ENCODE assay signal across 8 cellular contexts in genomic region chrX:150587585-150588503, GRCh38. TPM values are rescaled to one million over a fixed set of nuclear protein-coding genes. Genes with fewer than 3 reads are reported as not detected.
DNase-seq lines count a peak whose midpoint lies in the region; ATAC-seq and TF ChIP-seq lines count a peak whose summit lies in the region.

No MANE protein-coding gene starts in this region.

- H3K4me1 ChIP-seq in CD4-positive, CD25-positive, alpha-beta regulatory T cell (ENCODE audit: control insufficient read depth, insufficient read depth, low read length, poor library complexity, severe bottlenecking) = no peaks in the 10 kb centered on the region

- no peaks in the 10 kb centered on the region for H3K9me3 ChIP-seq in CD4-positive, CD25-positive, alpha-beta regulatory T cell (ENCODE audit: control insufficient read depth in 2 of 2, low read length in 2 of 2)

- POLR2A ChIA-PET in activated CD8-positive, alpha-beta T cell treated with anti-CD3 and anti-CD28 coated beads for 36 hours (lab: Charles Lee) = no interaction called here

- H3K27ac Mint-ChIP-seq in CD4-positive, CD25-positive, alpha-beta regulatory T cell = peak overlapping the region in 1 of 3 donors; percentile 8
- H3K27ac Mint-ChIP-seq in activated CD8-positive, alpha-beta T cell treated with anti-CD3 and anti-CD28 coated beads for 36 hours = no peak overlapping the region

- no peaks in the 10 kb centered on the region for H3K36me3 Mint-ChIP-seq in CD4-positive, CD25-positive, alpha-beta regulatory T cell
- no peaks in the 10 kb centered on the region for H3K36me3 Mint-ChIP-seq in activated CD8-positive, alpha-beta T cell treated with anti-CD3 and anti-CD28 coated beads for 36 hours (ENCODE audit: low read depth)

- no peaks in the 10 kb centered on the region for H3K9me3 Mint-ChIP-seq in CD4-positive, CD25-positive, alpha-beta regulatory T cell
- no peaks in the 10 kb centered on the region for H3K9me3 Mint-ChIP-seq in activated CD8-positive, alpha-beta T cell treated with anti-CD3 and anti-CD28 coated beads for 36 hours

- peak; percentile 53 for TF ChIP-seq CTCF in activated CD8-positive, alpha-beta T cell treated with anti-CD3 and anti-CD28 coated beads for 36 hours (IDR thresholded peaks at IDR 0.05)
- peak; percentile 73 for TF ChIP-seq CTCF in fibroblast of the aortic adventitia (IDR thresholded peaks at IDR 0.05; ENCODE audit: insufficient read depth, low read length)

- peak; percentile 22 to 51 (median 39) for DNase-seq in CD4-positive, CD25-positive, alpha-beta regulatory T cell
- peak; percentile 68 for DNase-seq in activated CD8-positive, alpha-beta T cell treated with anti-CD3 and anti-CD28 coated beads for 36 hours
- peak; percentile 46 for DNase-seq in fibroblast of the aortic adventitia (ENCODE audit: low read depth)
- peak; percentile 33 for DNase-seq in stimulated activated CD8-positive, alpha-beta memory T cell treated with anti-CD3 and anti-CD28 coated beads, Interleukin-15, amount 100 ng/mL, for 1 hour (ENCODE audit: low read depth)
- no peak for DNase-seq in HCEC 1CT
- DNase-seq in NK-92 treated with Interleukin-12 subunit alpha and Interleukin-12 subunit beta, amount 100 ng/mL, for 24 hours (lab: John Stamatoyannopoulos, UW) = no peak

- no peaks in the 10 kb centered on the region for H3K27me3 Mint-ChIP-seq in CD4-positive, CD25-positive, alpha-beta regulatory T cell
- no peaks in the 10 kb centered on the region for H3K27me3 Mint-ChIP-seq in activated CD8-positive, alpha-beta T cell treated with anti-CD3 and anti-CD28 coated beads for 36 hours

- peak overlapping the region in 1 of 4 donors; percentile 21 for H3K4me3 Mint-ChIP-seq in CD4-positive, CD25-positive, alpha-beta regulatory T cell
- H3K4me3 Mint-ChIP-seq in activated CD8-positive, alpha-beta T cell treated with anti-CD3 and anti-CD28 coated beads for 36 hours = no peak overlapping the region

- H3K4me1 Mint-ChIP-seq in CD4-positive, CD25-positive, alpha-beta regulatory T cell = peaks cover 6 to 31% (median 19%) of the 10 kb centered on the region in 4 donors
- H3K4me1 Mint-ChIP-seq in activated CD8-positive, alpha-beta T cell treated with anti-CD3 and anti-CD28 coated beads for 36 hours (ENCODE audit: low read depth) = peaks cover 19% of the 10 kb centered on the region

- no peaks in the 10 kb centered on the region for H3K27me3 ChIP-seq in CD4-positive, CD25-positive, alpha-beta regulatory T cell (ENCODE audit: control insufficient read depth, insufficient read depth, low read length)

- intact Hi-C loops in activated CD8-positive, alpha-beta T cell treated with anti-CD3 and anti-CD28 coated beads for 36 hours (cut with micrococcal nuclease) = no loop called here

- H3K27ac ChIP-seq in CD4-positive, CD25-positive, alpha-beta regulatory T cell (ENCODE audit: insufficient read depth, low read length, poor library complexity, severe bottlenecking) = no peak overlapping the region

- H3K36me3 ChIP-seq in CD4-positive, CD25-positive, alpha-beta regulatory T cell (ENCODE audit: control insufficient read depth, insufficient read depth, low read length) = peaks cover 2% of the 10 kb centered on the region

- ATAC-seq in CD4-positive, CD25-positive, alpha-beta regulatory T cell (ENCODE audit: low read depth in 2 of 2) = no peak
- ATAC-seq in HG03354 (IDR thresholded peaks at IDR 0.05; ENCODE audit: poor library complexity, severe bottlenecking, unreplicated experiment) (peak; percentile 66), HG03521 (IDR thresholded peaks at IDR 0.05; ENCODE audit: unreplicated experiment) (no peak)
- ATAC-seq in activated CD8-positive, alpha-beta T cell treated with anti-CD3 and anti-CD28 coated beads for 36 hours = peak; percentile 45

- CTCF ChIA-PET in activated CD8-positive, alpha-beta T cell treated with anti-CD3 and anti-CD28 coated beads for 36 hours (lab: Charles Lee) = interaction anchor here (0.6 to 2.6 kb wide), 22 partner anchors 9 to 504 kb away, joined by 3 to 17 read pairs (median 3); no protein-coding TSS in a partner anchor

- no peak overlapping the region for H3K4me3 ChIP-seq in CD4-positive, CD25-positive, alpha-beta regulatory T cell (ENCODE audit: low read depth, low read length)
- H3K4me3 ChIP-seq in fibroblast of the aortic adventitia (ENCODE audit: low read depth, low read length) = no peak overlapping the region

RNA-seq across cellular contexts. Expression of gene MTM1, which starts 19.4 kb away (rescaled TPM):
- total RNA-seq in CD4-positive, CD25-positive, alpha-beta regulatory T cell = 31.9 TPM
- 10 to 100 TPM; 19.3 to 23.2 (median 21.8) TPM for polyA plus RNA-seq in CD4-positive, CD25-positive, alpha-beta regulatory T cell
- 10 to 100 TPM in 1 of 2 experiments, 1 to 10 TPM in 1; 9.6 to 11.6 TPM for total RNA-seq in activated CD8-positive, alpha-beta T cell treated with anti-CD3 and anti-CD28 coated beads for 36 hours
- total RNA-seq in fibroblast of the aortic adventitia (ENCODE audit: low replicate concordance) = 9.1 and 10.8 TPM in 2 replicates

Comparison
In these comparisons a context has a peak if more than half of its experiments do, and no peak if none do; other contexts are left out.
1. ATAC-seq: peak in HG03354 (single experiment) and activated CD8-positive, alpha-beta T cell treated with anti-CD3 and anti-CD28 coated beads for 36 hours (single experiment); none in CD4-positive, CD25-positive, alpha-beta regulatory T cell (0 of 2) and HG03521 (single experiment).
2. DNase-seq: peak in CD4-positive, CD25-positive, alpha-beta regulatory T cell (3 of 3), activated CD8-positive, alpha-beta T cell treated with anti-CD3 and anti-CD28 coated beads for 36 hours (single experiment), fibroblast of the aortic adventitia (single experiment) and stimulated activated CD8-positive, alpha-beta memory T cell treated with anti-CD3 and anti-CD28 coated beads, Interleukin-15, amount 100 ng/mL, for 1 hour (single experiment); none in HCEC 1CT (single experiment) and NK-92 treated with Interleukin-12 subunit alpha and Interleukin-12 subunit beta, amount 100 ng/mL, for 24 hours (single experiment).